ENCODE assay signal across 22 cellular contexts in the genomic region with DNA sequence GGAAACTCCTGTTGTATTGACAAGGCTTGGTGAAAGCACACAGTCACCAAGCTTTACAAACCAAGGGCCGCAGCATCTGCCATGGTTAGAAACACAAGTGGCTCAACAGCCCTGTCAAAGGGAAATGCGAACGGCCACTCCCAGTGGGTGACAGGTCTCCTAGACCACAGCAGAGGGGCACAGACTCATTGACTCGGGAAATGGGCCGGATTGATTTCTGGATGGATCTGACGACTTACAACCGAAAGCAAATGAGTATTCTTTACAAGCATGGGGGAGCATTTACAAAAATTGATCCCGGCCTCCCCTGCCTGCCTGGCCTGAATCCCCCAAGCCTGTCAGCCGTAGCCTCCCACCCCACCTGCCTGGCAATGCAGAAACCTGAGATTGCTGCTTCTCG. TPM values are rescaled to one million over a fixed set of nuclear protein-coding genes. Genes with fewer than 3 reads are reported as not detected.
DNase-seq lines count a peak whose midpoint lies in the region; ATAC-seq and TF ChIP-seq lines count a peak whose summit lies in the region.
"Had no signal": no experiment of that assay in that cellular context is flagged by ENCODE, and none has a peak within 500 bp of the region (broad histone marks: within the 10 kb centered on the region; RNA-seq: fewer than 3 reads in every experiment).

No MANE protein-coding gene starts in this region.

- DNase-seq in IMR-90 (no peak), adipocyte (ENCODE audit: low read depth) (no peak), nephron progenitor cell (no peak), spleen (peak; percentile 37), HFFc6 (no peak), NOMO-1 (lab: John Stamatoyannopoulos, UW; ENCODE audit: unreplicated experiment in 2 of 2) (no peak)
- no peak for DNase-seq in naive thymus-derived CD4-positive, alpha-beta T cell
- DNase-seq: ACHN, C1 segment of cervical spinal cord, H9, Karpas-422, NCI-H1048, NCI-H1436, NCI-H1930, NCI-H226, NCI-H524 treated with DMSO at 0.1 percent for 48 hours, PC-3, RPMI8226, SJCRH30 had no signal

- intact Hi-C loops in IMR-90 (cut with micrococcal nuclease) (no loop called here), spleen (cut with DNase I; ENCODE audit: low total_unique reads) (no loop called here)
- intact Hi-C loops in naive thymus-derived CD4-positive, alpha-beta T cell (cut with micrococcal nuclease), result no loop called here

- no peak overlapping the region for H2BK120ac ChIP-seq in IMR-90 (ENCODE audit: low read depth, low read length)

- TF ChIP-seq POLR2A in IMR-90 (IDR thresholded peaks at IDR 0.05; ENCODE audit: low read depth, low read length) (no peak), spleen (IDR thresholded peaks at IDR 0.05) (no peak)

- no peak overlapping the region for H3K23ac ChIP-seq in IMR-90 (ENCODE audit: low read depth, low read length)

- no peak overlapping the region; the same call in 1 of the 2 replicates for H2AK5ac ChIP-seq in IMR-90 (ENCODE audit: low read depth, low read length)

- in situ Hi-C loops in IMR-90 (cut with MboI; ENCODE audit: low sequenced_read_pairs), result no loop called here

- H3K27ac Mint-ChIP-seq in nephron progenitor cell (peak overlapping the region; percentile 92), HFFc6 (no peak overlapping the region)
- H3K27ac Mint-ChIP-seq in naive thymus-derived CD4-positive, alpha-beta T cell, result no peak overlapping the region
- H3K27ac Mint-ChIP-seq: IgD-negative memory B cell had no signal

- TF ChIP-seq RAD21 in IMR-90 (IDR thresholded peaks at IDR 0.05; ENCODE audit: low read length), result no peak

- dilution Hi-C loops in IMR-90 (cut with HindIII; ENCODE audit: low sequenced_read_pairs, unreplicated experiment), result no loop called here

- H3K9me1 ChIP-seq in IMR-90 (ENCODE audit: insufficient read depth, low read length), result no peaks in the 10 kb centered on the region

- H3K18ac ChIP-seq in IMR-90 (ENCODE audit: low read depth, low read length), result no peak overlapping the region

- H4K8ac ChIP-seq in IMR-90 (ENCODE audit: low read depth in 2 of 2, low read length in 2 of 2), result no peak overlapping the region

- H3K36me3 ChIP-seq in IMR-90 (ENCODE audit: control insufficient read depth, insufficient read depth, low read length) (no peaks in the 10 kb centered on the region), adipocyte (ENCODE audit: control insufficient read depth, insufficient read depth, low read length, severe bottlenecking) (no peaks in the 10 kb centered on the region), spleen (no peaks in the 10 kb centered on the region)
- no peaks in the 10 kb centered on the region for H3K36me3 ChIP-seq in naive thymus-derived CD4-positive, alpha-beta T cell (ENCODE audit: control insufficient read depth in 2 of 3, insufficient read depth in 3 of 3, low read length in 3 of 3)
- H3K36me3 ChIP-seq: SJCRH30 had no signal

- CTCF ChIA-PET in IMR-90 (lab: Yijun Ruan, JAX), result no interaction called here
- CTCF ChIA-PET in naive thymus-derived CD4-positive, alpha-beta T cell (lab: Charles Lee), result no interaction called here

- H2BK5ac ChIP-seq in IMR-90 (ENCODE audit: low read depth, low read length, poor library complexity, severe bottlenecking), result no peak overlapping the region

- H3K4me1 Mint-ChIP-seq in nephron progenitor cell (peaks cover 79% of the 10 kb centered on the region), HFFc6 (ENCODE audit: low read depth) (peaks cover 42% of the 10 kb centered on the region)
- no peaks in the 10 kb centered on the region for H3K4me1 Mint-ChIP-seq in naive thymus-derived CD4-positive, alpha-beta T cell
- H3K4me1 Mint-ChIP-seq: IgD-negative memory B cell had no signal

- no peak overlapping the region for H3K56ac ChIP-seq in IMR-90 (ENCODE audit: extremely low read depth, insufficient read depth, low read length)

- H3K9me3 ChIP-seq in IMR-90 (ENCODE audit: control insufficient read depth, insufficient read depth, low read length) (no peaks in the 10 kb centered on the region), adipocyte (ENCODE audit: control insufficient read depth, low read length) (no peaks in the 10 kb centered on the region), spleen (peaks cover 0 to 14% (median 10%) of the 10 kb centered on the region in 8 donors)
- peaks cover 0 to 14% (median 0%) of the 10 kb centered on the region in 3 experiments for H3K9me3 ChIP-seq in naive thymus-derived CD4-positive, alpha-beta T cell (ENCODE audit: control insufficient read depth in 2 of 3, low read length in 3 of 3)
- H3K9me3 ChIP-seq: SJCRH30 had no signal

- WGBS in IMR-90 (ENCODE audit: extremely low coverage in 2 of 2, insufficient read length in 1 of 2), 2 experiments, result no CpG with 5 or more reads among the region's 10 CpGs
- WGBS in spleen, 5 donors, result 83 to 94% (median 89%) methylated on average over 10 of the region's 10 CpGs

- H4K20me1 ChIP-seq in IMR-90 (ENCODE audit: insufficient read depth, low read length), result peaks cover 4% of the 10 kb centered on the region

- no peak overlapping the region for H3K4ac ChIP-seq in IMR-90 (ENCODE audit: low read depth, low read length)

- H3K9me3 Mint-ChIP-seq in nephron progenitor cell, result peaks cover 33% of the 10 kb centered on the region
- peaks cover 0 to 21% (median 9%) of the 10 kb centered on the region in 11 donors for H3K9me3 Mint-ChIP-seq in naive thymus-derived CD4-positive, alpha-beta T cell
- H3K9me3 Mint-ChIP-seq in HFFc6, result no peaks in the 10 kb centered on the region; the same call in 1 of the 2 replicates

- H2AK9ac ChIP-seq in IMR-90 (replicated peaks; ENCODE audit: low read depth, low read length, poor library complexity), result peak overlapping the region; percentile 58

- H3K4me1 ChIP-seq in IMR-90 (ENCODE audit: control insufficient read depth, insufficient read depth, low read length), result peaks cover 15% of the 10 kb centered on the region
- H3K4me1 ChIP-seq in adipocyte (ENCODE audit: control insufficient read depth, insufficient read depth, low read length), result peaks cover 91% of the 10 kb centered on the region
- H3K4me1 ChIP-seq in spleen, result peaks cover 0 to 40% (median 2%) of the 10 kb centered on the region in 6 donors
- H3K4me1 ChIP-seq in naive thymus-derived CD4-positive, alpha-beta T cell (ENCODE audit: control insufficient read depth in 2 of 2, insufficient read depth in 2 of 2, low read length in 2 of 2), result no peaks in the 10 kb centered on the region
- H3K4me1 ChIP-seq: SJCRH30 had no signal

- no peak overlapping the region for H2BK15ac ChIP-seq in IMR-90 (ENCODE audit: low read depth, low read length)

- H3K27ac ChIP-seq in IMR-90 (ENCODE audit: insufficient read depth, low read length) (no peak overlapping the region), spleen (no peak overlapping the region)
- no peak overlapping the region for H3K27ac ChIP-seq in naive thymus-derived CD4-positive, alpha-beta T cell (ENCODE audit: low read depth, low read length)
- H3K27ac ChIP-seq: HL-60, SJCRH30 had no signal

- H3K4me3 Mint-ChIP-seq in nephron progenitor cell, result peak overlapping the region; percentile 11
- no peak overlapping the region for H3K4me3 Mint-ChIP-seq in naive thymus-derived CD4-positive, alpha-beta T cell
- H3K4me3 Mint-ChIP-seq in HFFc6, result no peak overlapping the region
- H3K4me3 Mint-ChIP-seq: H9, IgD-negative memory B cell had no signal

- no peak overlapping the region for H2AFZ ChIP-seq in IMR-90 (replicated peaks; ENCODE audit: low read length, poor library complexity)

- H2BK20ac ChIP-seq in IMR-90 (ENCODE audit: low read depth, low read length), result no peak overlapping the region

- H4K91ac ChIP-seq in IMR-90 (ENCODE audit: insufficient read depth, low read depth, low read length), result no peak overlapping the region

- no peaks in the 10 kb centered on the region for H3K27me3 ChIP-seq in IMR-90 (ENCODE audit: control insufficient read depth, insufficient read depth, low read length)
- H3K27me3 ChIP-seq in adipocyte (replicated peaks; ENCODE audit: control insufficient read depth, insufficient read depth, low read length), result no peaks in the 10 kb centered on the region
- peaks cover 0 to 15% (median 0%) of the 10 kb centered on the region in 7 donors for H3K27me3 ChIP-seq in spleen (replicated peaks in 1 of 7)
- H3K27me3 ChIP-seq in naive thymus-derived CD4-positive, alpha-beta T cell (ENCODE audit: control insufficient read depth in 2 of 2, insufficient read depth in 2 of 2, low read length in 2 of 2), result no peaks in the 10 kb centered on the region
- H3K27me3 ChIP-seq: SJCRH30 had no signal

- H3K4me3 ChIP-seq in IMR-90 (ENCODE audit: insufficient read depth, low read depth, low read length) (no peak overlapping the region), adipocyte (ENCODE audit: low read length) (no peak overlapping the region), spleen (no peak overlapping the region)
- H3K4me3 ChIP-seq in naive thymus-derived CD4-positive, alpha-beta T cell (ENCODE audit: low read length), result no peak overlapping the region
- H3K4me3 ChIP-seq: SJCRH30 had no signal

- no peak overlapping the region for H3K4me2 ChIP-seq in IMR-90 (ENCODE audit: low read depth, low read length)

- H3K27me3 Mint-ChIP-seq in nephron progenitor cell (ENCODE audit: low read depth, poor library complexity) (peaks cover 4% of the 10 kb centered on the region), HFFc6 (ENCODE audit: insufficient read depth) (peaks cover 1% of the 10 kb centered on the region)
- peaks cover 0 to 27% (median 4%) of the 10 kb centered on the region in 5 donors for H3K27me3 Mint-ChIP-seq in naive thymus-derived CD4-positive, alpha-beta T cell

- no peak overlapping the region for H3K14ac ChIP-seq in IMR-90 (replicated peaks; ENCODE audit: low read depth, low read length)

- TF ChIP-seq CTCF in IMR-90 (conservative IDR thresholded peaks at IDR 0.05; ENCODE audit: low read depth, low read length), result no peak
- TF ChIP-seq CTCF in nephron progenitor cell (IDR thresholded peaks at IDR 0.05), result no peak
- TF ChIP-seq CTCF in spleen (IDR thresholded peaks at IDR 0.05 in 8 of 11, conservative IDR thresholded peaks at IDR 0.05 in 3 of 11), result no peak
- no peak for TF ChIP-seq CTCF in HFFc6 (IDR thresholded peaks at IDR 0.05)

- peaks cover 17% of the 10 kb centered on the region for H3K36me3 Mint-ChIP-seq in nephron progenitor cell (ENCODE audit: low read depth)
- H3K36me3 Mint-ChIP-seq in naive thymus-derived CD4-positive, alpha-beta T cell, result peaks cover 0 to 8% (median 0%) of the 10 kb centered on the region in 5 donors
- H3K36me3 Mint-ChIP-seq in HFFc6 (ENCODE audit: low read depth), result peaks cover 20% of the 10 kb centered on the region
- H3K36me3 Mint-ChIP-seq: IgD-negative memory B cell had no signal

- POLR2A ChIA-PET in IMR-90 (lab: Charles Lee; ENCODE audit: unreplicated experiment), result no interaction called here
- POLR2A ChIA-PET in naive thymus-derived CD4-positive, alpha-beta T cell (lab: Charles Lee), result no interaction called here

- BruUV-seq in IMR-90 (replicated peaks; lab: Mats Ljungman, UMichigan), result no TSS peak

- H3K79me1 ChIP-seq in IMR-90 (ENCODE audit: low read depth in 1 of 2, low read length in 2 of 2), result peaks cover 18 to 79% of the 10 kb centered on the region in 2 experiments

- no peak overlapping the region for H3K9ac ChIP-seq in IMR-90 (ENCODE audit: low read depth, low read length)
- peak overlapping the region; percentile 48 for H3K9ac ChIP-seq in adipocyte (ENCODE audit: low read length)

- ATAC-seq in IMR-90 (ENCODE audit: low read depth), result no peak
- ATAC-seq in naive thymus-derived CD4-positive, alpha-beta T cell, result no peak
- ATAC-seq: PC-3 had no signal

- no peak overlapping the region for H4K5ac ChIP-seq in IMR-90 (ENCODE audit: low read depth, low read length)

RNA-seq across cellular contexts. Expression of gene ADAMTS2, which starts 48.2 kb away (rescaled TPM):
- total RNA-seq in IMR-90 (2012; rRNA removed) (18.3 and 19.0 TPM in 2 replicates), spleen (100 to 1,000 TPM in 1 of 7 donors, 10 to 100 TPM in 6; 44.0 to 101 (median 64.5) TPM)
- polyA plus RNA-seq in IMR-90 (2012; rRNA removed) (58.8 and 68.2 TPM in 2 replicates), spleen (10 to 100 TPM in 1 of 3 donors, 1 to 10 TPM in 2; 4.0 to 16.8 (median 4.4) TPM)
- 45.1 and 77.2 TPM in 2 replicates for polyA plus RNA-seq in IMR-90 (2012; cell fraction: cytosol; rRNA removed)
- polyA plus RNA-seq in IMR-90 (2012; cell fraction: nucleus; rRNA removed; ENCODE audit: low replicate concordance), result 77.0 and 118 TPM in 2 replicates
- not detected for total RNA-seq in naive thymus-derived CD4-positive, alpha-beta T cell
- not detected for polyA plus RNA-seq in naive thymus-derived CD4-positive, alpha-beta T cell
- total RNA-seq in HFFc6 (2021; fragmentation: NEBNext Ultra II Directional; extraction: Animal tissue kit (Norgen Biotek cat#: 25700)), result 10 to 100 TPM; 31.5 to 38.4 (median 34.1) TPM
- total RNA-seq: MCF 10A, PC-3, SJCRH30 had no signal
- polyA plus RNA-seq: IgD-negative memory B cell had no signal

Comparison
In these comparisons a context has a peak if more than half of its experiments do, and no peak if none do; other contexts are left out.
1. RNA of gene ADAMTS2, which starts 48.2 kb away (total RNA-seq): 44.0 to 101 TPM in spleen, 31.5 to 38.4 TPM in HFFc6 and 18.3 to 19.0 TPM in IMR-90; not detected in naive thymus-derived CD4-positive, alpha-beta T cell; every median in the first group is over 10 times any median in the second.